In genomic region chr4:81405900-81406401, GRCh38 we compare ENCODE assay signal across 1 cellular context.
TF ChIP-seq lines count a peak whose summit lies in the region.

No MANE protein-coding gene starts in this region.

TF ChIP-seq in K562, 482 proteins besides CTCF, POLR2A, EP300 and RAD21 (continued from another document and continues in another):
- TF ChIP-seq MITF (IDR thresholded peaks at IDR 0.05) (no peak), ZNF668 (CRISPR knock-in tag; IDR thresholded peaks at IDR 0.05) (no peak), CBFB (CRISPR knock-in tag; IDR thresholded peaks at IDR 0.05) (no peak), CREB3 (tag; conservative IDR thresholded peaks at IDR 0.05; ENCODE audit: low read depth) (no peak), STAT6 (CRISPR knock-in tag; IDR thresholded peaks at IDR 0.05) (no peak), CBX5 (IDR thresholded peaks at IDR 0.05; ENCODE audit: borderline replicate concordance, low read depth) (no peak), CEBPB (tag; IDR thresholded peaks at IDR 0.05) (peak; percentile 100), RBFOX2 (IDR thresholded peaks at IDR 0.05; ENCODE audit: low read depth, low read length) (no peak), E2F3 (CRISPR knock-in tag; IDR thresholded peaks at IDR 0.05) (no peak), ZKSCAN3 (CRISPR knock-in tag; IDR thresholded peaks at IDR 0.05) (no peak), ZNF436 (CRISPR knock-in tag; IDR thresholded peaks at IDR 0.05) (no peak), NR2C2 (CRISPR knock-in tag; IDR thresholded peaks at IDR 0.05) (no peak), NR2C2 (tag; IDR thresholded peaks at IDR 0.05) (no peak), ZBTB12 (CRISPR knock-in tag; IDR thresholded peaks at IDR 0.05) (no peak), SREBF2 (CRISPR knock-in tag; IDR thresholded peaks at IDR 0.05) (no peak), IRF9 (tag; IDR thresholded peaks at IDR 0.05) (peak; percentile 86), U2AF1 (optimal IDR thresholded peaks at IDR 0.05; ENCODE audit: low read depth, low read length) (no peak), SNAPC5 (CRISPR knock-in tag; IDR thresholded peaks at IDR 0.05) (no peak), MCM5 (IDR thresholded peaks at IDR 0.05; ENCODE audit: low read depth) (no peak), ZNF431 (CRISPR knock-in tag; IDR thresholded peaks at IDR 0.05) (no peak), SMC3 (conservative IDR thresholded peaks at IDR 0.05; ENCODE audit: insufficient read depth, low read depth, low read length) (peak; percentile 64), PTBP1 (IDR thresholded peaks at IDR 0.05; ENCODE audit: low read depth, low read length) (no peak), ZNF785 (CRISPR knock-in tag; IDR thresholded peaks at IDR 0.05) (no peak), ATF3 (IDR thresholded peaks at IDR 0.05) (peak; percentile 58), ATF3 (CRISPR knock-in tag; conservative IDR thresholded peaks at IDR 0.05) (no peak), DDX20 (tag; IDR thresholded peaks at IDR 0.05; ENCODE audit: low read depth) (no peak), MCM3 (IDR thresholded peaks at IDR 0.05) (no peak), RFX5 (IDR thresholded peaks at IDR 0.05; ENCODE audit: low read depth, low read length) (no peak), ZNF717 (CRISPR knock-in tag; IDR thresholded peaks at IDR 0.05) (no peak), DEAF1 (CRISPR knock-in tag; IDR thresholded peaks at IDR 0.05) (peak; percentile 94), TARDBP (IDR thresholded peaks at IDR 0.05) (no peak), ZNF212 (CRISPR knock-in tag; IDR thresholded peaks at IDR 0.05) (no peak), NR2C1 (IDR thresholded peaks at IDR 0.05) (no peak), NR2C1 (tag; IDR thresholded peaks at IDR 0.05) (no peak), NBN (IDR thresholded peaks at IDR 0.05; ENCODE audit: low read depth) (peak; percentile 26; the same call in 1 of the 2 replicates), RFX1 (IDR thresholded peaks at IDR 0.05) (no peak), EP400 (IDR thresholded peaks at IDR 0.05) (no peak), KHSRP (IDR thresholded peaks at IDR 0.05) (no peak), ZNF592 (IDR thresholded peaks at IDR 0.05) (0 out of 2 replicates have a peak, but pooled peaks have one; percentile 32), KLF13 (tag; IDR thresholded peaks at IDR 0.05; ENCODE audit: borderline replicate concordance, low read depth) (no peak), CTBP1 (IDR thresholded peaks at IDR 0.05; ENCODE audit: borderline replicate concordance) (no peak), ZNF175 (CRISPR knock-in tag; IDR thresholded peaks at IDR 0.05; ENCODE audit: low read depth) (no peak), CREB3L1 (IDR thresholded peaks at IDR 0.05; ENCODE audit: borderline replicate concordance, low read depth) (no peak), ELF4 (CRISPR knock-in tag; IDR thresholded peaks at IDR 0.05) (no peak), ZNF57 (CRISPR knock-in tag; IDR thresholded peaks at IDR 0.05) (no peak), UBTF (IDR thresholded peaks at IDR 0.05; ENCODE audit: borderline replicate concordance in 1 of 2, low read depth in 2 of 2, low read length in 2 of 2) (no peak), CREBBP (IDR thresholded peaks at IDR 0.05; ENCODE audit: low read depth, low read length) (no peak), MEF2D (tag; conservative IDR thresholded peaks at IDR 0.05; ENCODE audit: low read depth) (no peak), TEAD1 (CRISPR knock-in tag; IDR thresholded peaks at IDR 0.05) (no peak)
